17 cellular contexts compared by ENCODE assay signal in genomic region chr6:52331793-52332457, GRCh38. TPM values are rescaled to one million over a fixed set of nuclear protein-coding genes. Genes with fewer than 3 reads are reported as not detected.
DNase-seq lines count a peak whose midpoint lies in the region; ATAC-seq and TF ChIP-seq lines count a peak whose summit lies in the region.
"Had no signal": no experiment of that assay in that cellular context is flagged by ENCODE, and none has a peak within 500 bp of the region (broad histone marks: within the 10 kb centered on the region; RNA-seq: fewer than 3 reads in every experiment).

No MANE protein-coding gene starts in this region.

- H3K4me3 ChIP-seq in OCI-LY3 (ENCODE audit: low read length), result no peak overlapping the region
- H3K4me3 ChIP-seq in A673 (ENCODE audit: low read depth, low read length, poor library complexity, severe bottlenecking), result no peak overlapping the region
- H3K4me3 ChIP-seq in breast epithelium, result no peak overlapping the region
- H3K4me3 ChIP-seq: ovary, SK-N-MC had no signal

- peak overlapping the region; percentile 3 for H3K27ac Mint-ChIP-seq in activated naive CD8-positive, alpha-beta T cell
- H3K27ac Mint-ChIP-seq in activated naive CD8-positive, alpha-beta T cell treated with anti-CD3 and anti-CD28 coated beads, Interleukin-2, amount 50 U/mL, for 24 hours, result no peak overlapping the region
- H3K27ac Mint-ChIP-seq: activated CD8-positive, alpha-beta T cell treated with anti-CD3 and anti-CD28 coated beads, Interleukin-2, amount 10 ng/mL, durations not matched to agents 7 days and 5 days had no signal

- CTCF ChIA-PET in A673 (lab: Charles Lee), result no interaction called here

- peak overlapping the region; percentile 14 for H3K4me3 Mint-ChIP-seq in activated naive CD8-positive, alpha-beta T cell
- no peak overlapping the region for H3K4me3 Mint-ChIP-seq in activated naive CD8-positive, alpha-beta T cell treated with anti-CD3 and anti-CD28 coated beads, Interleukin-2, amount 50 U/mL, for 24 hours
- H3K4me3 Mint-ChIP-seq: activated CD8-positive, alpha-beta T cell treated with anti-CD3 and anti-CD28 coated beads, Interleukin-2, amount 10 ng/mL, durations not matched to agents 7 days and 5 days had no signal

- H3K36me3 Mint-ChIP-seq in activated naive CD8-positive, alpha-beta T cell, result no peaks in the 10 kb centered on the region
- no peaks in the 10 kb centered on the region for H3K36me3 Mint-ChIP-seq in activated naive CD8-positive, alpha-beta T cell treated with anti-CD3 and anti-CD28 coated beads, Interleukin-2, amount 50 U/mL, for 24 hours (ENCODE audit: low read depth)

- H3K4me1 Mint-ChIP-seq in activated naive CD8-positive, alpha-beta T cell (ENCODE audit: low read depth), result peaks cover 54% of the 10 kb centered on the region
- peaks cover 48% of the 10 kb centered on the region for H3K4me1 Mint-ChIP-seq in activated naive CD8-positive, alpha-beta T cell treated with anti-CD3 and anti-CD28 coated beads, Interleukin-2, amount 50 U/mL, for 24 hours

- H3K27me3 ChIP-seq in OCI-LY3 (ENCODE audit: low read depth, low read length) (no peaks in the 10 kb centered on the region), A673 (replicated peaks; ENCODE audit: insufficient read depth, low read depth, low read length, poor library complexity) (no peaks in the 10 kb centered on the region), breast epithelium (no peaks in the 10 kb centered on the region)
- H3K27me3 ChIP-seq: ovary had no signal

- DNase-seq in activated naive CD8-positive, alpha-beta T cell treated with anti-CD3 and anti-CD28 coated beads, Interleukin-2, amount 50 U/mL, for 24 hours, result no peak
- DNase-seq in left kidney (ENCODE audit: low read depth, low spot score) (peak; percentile 60), A673 (ENCODE audit: low spot score) (no peak), breast epithelium (ENCODE audit: low spot score in 2 of 2) (no peak)
- DNase-seq: activated CD8-positive, alpha-beta T cell treated with anti-CD3 and anti-CD28 coated beads, Interleukin-2, amount 10 ng/mL, durations not matched to agents 7 days and 5 days; cortex of kidney; KG1; mesendoderm; NCI-H1417; NCI-H446 treated with DMSO at 0.1 percent for 48 hours; ovary; stimulated activated CD4-positive, alpha-beta T cell treated with anti-CD3 and anti-CD28 coated beads, Interleukin-4, amount 100 ng/mL, for 24 hours had no signal

- POLR2A ChIA-PET in A673 (lab: Charles Lee; ENCODE audit: low non-redundant PET), result no interaction called here

- H3K79me2 ChIP-seq in OCI-LY3 (ENCODE audit: low read length), result no peaks in the 10 kb centered on the region

- BruUV-seq in A673 (replicated peaks; lab: Mats Ljungman, UMichigan), result no TSS peak

- H3K27ac ChIP-seq in OCI-LY3 (ENCODE audit: low read length) (no peak overlapping the region), A673 (ENCODE audit: low read depth, low read length, poor library complexity, severe bottlenecking) (no peak overlapping the region), breast epithelium (no peak overlapping the region)
- H3K27ac ChIP-seq: ovary, SK-N-MC had no signal

- H3K9ac ChIP-seq in OCI-LY3 (ENCODE audit: low read length), result no peak overlapping the region

- H3K9me3 ChIP-seq in OCI-LY3 (ENCODE audit: insufficient read depth, low read length) (no peaks in the 10 kb centered on the region), A673 (ENCODE audit: low read depth, low read length, poor library complexity, severe bottlenecking) (no peaks in the 10 kb centered on the region), breast epithelium (no peaks in the 10 kb centered on the region)
- H3K9me3 ChIP-seq: ovary had no signal

- H4K20me1 ChIP-seq in OCI-LY3 (ENCODE audit: insufficient read depth, low read length), result no peaks in the 10 kb centered on the region

- no peak overlapping the region for H3K4me2 ChIP-seq in OCI-LY3 (ENCODE audit: low read length)

- intact Hi-C loops in A673 (cut with micrococcal nuclease; ENCODE audit: unreplicated experiment), result no loop called here
- intact Hi-C loops in breast epithelium (cut with DNase I; ENCODE audit: low total_unique reads), result no loop called here

- H2AFZ ChIP-seq in OCI-LY3 (ENCODE audit: low read depth, low read length), result peak overlapping the region; percentile 7; the same call in 1 of the 2 replicates

- ATAC-seq in activated naive CD8-positive, alpha-beta T cell treated with anti-CD3 and anti-CD28 coated beads, Interleukin-2, amount 50 U/mL, for 24 hours, result no peak
- no peak for ATAC-seq in GM21447 (IDR thresholded peaks at IDR 0.05; ENCODE audit: unreplicated experiment)
- no peak for ATAC-seq in GM21576 (IDR thresholded peaks at IDR 0.05; ENCODE audit: unreplicated experiment)
- ATAC-seq: activated CD8-positive, alpha-beta T cell treated with anti-CD3 and anti-CD28 coated beads, Interleukin-2, amount 10 ng/mL, durations not matched to agents 7 days and 5 days had no signal

- H3K4me1 ChIP-seq in OCI-LY3 (ENCODE audit: low read length), result peaks cover 52% of the 10 kb centered on the region
- H3K4me1 ChIP-seq in A673 (ENCODE audit: insufficient read depth, low read length, poor library complexity, severe bottlenecking), result no peaks in the 10 kb centered on the region
- no peaks in the 10 kb centered on the region for H3K4me1 ChIP-seq in breast epithelium

- no peaks in the 10 kb centered on the region for H3K9me3 Mint-ChIP-seq in activated naive CD8-positive, alpha-beta T cell (ENCODE audit: low read depth)
- H3K9me3 Mint-ChIP-seq in activated naive CD8-positive, alpha-beta T cell treated with anti-CD3 and anti-CD28 coated beads, Interleukin-2, amount 50 U/mL, for 24 hours, result no peaks in the 10 kb centered on the region

- TF ChIP-seq CTCF in OCI-LY3 (IDR thresholded peaks at IDR 0.05; ENCODE audit: low read depth, low read length), result no peak
- no peak for TF ChIP-seq CTCF in A673 (conservative IDR thresholded peaks at IDR 0.05; ENCODE audit: low read depth, low read length)
- no peak for TF ChIP-seq CTCF in breast epithelium (IDR thresholded peaks at IDR 0.05)

- TF ChIP-seq POLR2A in breast epithelium (IDR thresholded peaks at IDR 0.05), result no peak

- no peaks in the 10 kb centered on the region for H3K27me3 Mint-ChIP-seq in activated naive CD8-positive, alpha-beta T cell
- H3K27me3 Mint-ChIP-seq in activated naive CD8-positive, alpha-beta T cell treated with anti-CD3 and anti-CD28 coated beads, Interleukin-2, amount 50 U/mL, for 24 hours, result no peaks in the 10 kb centered on the region

- H3K36me3 ChIP-seq in OCI-LY3 (replicated peaks; ENCODE audit: low read depth, low read length) (no peaks in the 10 kb centered on the region), A673 (ENCODE audit: insufficient read depth, low read length, poor library complexity, severe bottlenecking) (no peaks in the 10 kb centered on the region), breast epithelium (no peaks in the 10 kb centered on the region)
- H3K36me3 ChIP-seq: ovary had no signal

RNA-seq across cellular contexts. Expression of gene PAQR8, which starts 30.0 kb away (rescaled TPM):
- total RNA-seq in A673 (2021), result 1.5 and 3.8 TPM in 2 replicates
- total RNA-seq in breast epithelium, result 1 to 10 TPM; 4.0 to 4.6 (median 4.3) TPM

RNA-seq across cellular contexts. Expression of gene MCM3, which starts 47.4 kb away (rescaled TPM):
- total RNA-seq in A673 (2021), result 233 and 240 TPM in 2 replicates
- total RNA-seq in breast epithelium, result 10 to 100 TPM; 31.2 to 44.5 (median 43.3) TPM
